Comparison of ENCODE assay signal across 31 cellular contexts in genomic region chr3:145849115-145849514, GRCh38.
"Had no signal": no experiment of that assay in that cellular context is flagged by ENCODE, and none has a peak within 500 bp of the region (broad histone marks: within the 10 kb centered on the region; RNA-seq: fewer than 3 reads in every experiment).

No MANE protein-coding gene starts in this region.

- H3K27ac ChIP-seq: body of pancreas, coronary artery, dorsolateral prefrontal cortex, foreskin keratinocyte, heart left ventricle, neutrophil, sigmoid colon, stomach, thyroid gland, upper lobe of left lung, vagina had no signal

- H3K27ac Mint-ChIP-seq: activated B cell treated with CpG ODN at 0.5 μM for 24 hours; activated CD8-positive, alpha-beta T cell treated with anti-CD3 and anti-CD28 coated beads for 36 hours; activated naive CD4-positive, alpha-beta T cell treated with anti-CD3 and anti-CD28 coated beads, Interleukin-2, amount 50 U/mL, for 72 hours; activated T-helper 17 cell treated with anti-CD3 and anti-CD28 coated beads, Interleukin-2, amount 50 U/mL, for 72 hours; natural killer cell treated with Interleukin-12 subunit alpha and Interleukin-12 subunit beta and Interleukin-15 and Interleukin-18, amount 100 ng/mL, for 72 hours; progenitor cell of endocrine pancreas; stimulated activated memory B cell treated with anti-CD40 and anti-IgM and Interleukin-4, amounts not matched to agents 10 μg/mL and 1 μg/mL and 100 μg/mL, for 72 hours had no signal

- H3K4me3 Mint-ChIP-seq: activated B cell treated with CpG ODN at 0.5 μM for 24 hours; activated CD8-positive, alpha-beta T cell treated with anti-CD3 and anti-CD28 coated beads for 36 hours; activated T-cell treated with anti-CD3 and anti-CD28 coated beads, Interleukin-2, amount 50 U/mL, for 4 hours; activated T-helper 17 cell treated with anti-CD3 and anti-CD28 coated beads, Interleukin-2, amount 50 U/mL, for 72 hours; natural killer cell treated with Interleukin-12 subunit alpha and Interleukin-12 subunit beta and Interleukin-15 and Interleukin-18, amount 100 ng/mL, for 72 hours; stimulated activated memory B cell treated with anti-CD40 and anti-IgM and Interleukin-4, amounts not matched to agents 10 μg/mL and 1 μg/mL and 100 μg/mL, for 72 hours had no signal

- ATAC-seq: activated CD8-positive, alpha-beta T cell treated with anti-CD3 and anti-CD28 coated beads for 36 hours; activated naive CD4-positive, alpha-beta T cell treated with anti-CD3 and anti-CD28 coated beads, Interleukin-2, amount 50 U/mL, for 72 hours; activated T-cell treated with anti-CD3 and anti-CD28 coated beads, Interleukin-2, amount 50 U/mL, for 4 hours; activated T-helper 17 cell treated with anti-CD3 and anti-CD28 coated beads, Interleukin-2, amount 50 U/mL, for 72 hours; body of pancreas; foreskin keratinocyte; heart left ventricle; left lobe of liver; mucosa of descending colon; natural killer cell treated with Interleukin-12 subunit alpha and Interleukin-12 subunit beta and Interleukin-15 and Interleukin-18, amount 100 ng/mL, for 72 hours; stimulated activated memory B cell treated with anti-CD40 and anti-IgM and Interleukin-4, amounts not matched to agents 10 μg/mL and 1 μg/mL and 100 μg/mL, for 72 hours had no signal

- H3K9me3 Mint-ChIP-seq: activated B cell treated with CpG ODN at 0.5 μM for 24 hours; stimulated activated memory B cell treated with anti-CD40 and anti-IgM and Interleukin-4, amounts not matched to agents 10 μg/mL and 1 μg/mL and 100 μg/mL, for 72 hours had no signal

- DNase-seq: activated B cell treated with CpG ODN at 0.5 μM for 24 hours; activated CD4-positive, alpha-beta T cell treated with anti-CD3 and anti-CD28 coated beads, Interleukin-2, amount 50 U/mL, for 1 hour; activated CD8-positive, alpha-beta T cell treated with anti-CD3 and anti-CD28 coated beads for 36 hours; activated T-cell treated with anti-CD3 and anti-CD28 coated beads, Interleukin-2, amount 50 U/mL, for 4 hours; aorta; body of pancreas; dorsolateral prefrontal cortex; effector memory CD4-positive, alpha-beta T cell; foreskin keratinocyte; heart left ventricle; kidney glomerular epithelial cell; mucosa of descending colon; sigmoid colon; small intestine; stimulated activated CD4-positive, alpha-beta T cell treated with anti-CD3 and anti-CD28 coated beads, Interleukin-1b, Interleukin-23, amount 100 ng/mL, for 48 hours; stimulated activated CD4-positive, alpha-beta T cell treated with anti-CD3 and anti-CD28 coated beads, Interleukin-4, amount 100 ng/mL, for 4 hours; stimulated activated CD8-positive, alpha-beta memory T cell treated with anti-CD3 and anti-CD28 coated beads, Interleukin-4, amount 100 ng/mL, for 48 hours; stomach; T-helper 2 cell; thyroid gland; upper lobe of left lung had no signal

- H3K27me3 Mint-ChIP-seq: activated B cell treated with CpG ODN at 0.5 μM for 24 hours; activated CD8-positive, alpha-beta T cell treated with anti-CD3 and anti-CD28 coated beads for 36 hours; activated T-helper 17 cell treated with anti-CD3 and anti-CD28 coated beads, Interleukin-2, amount 50 U/mL, for 72 hours; natural killer cell treated with Interleukin-12 subunit alpha and Interleukin-12 subunit beta and Interleukin-15 and Interleukin-18, amount 100 ng/mL, for 72 hours; progenitor cell of endocrine pancreas; stimulated activated memory B cell treated with anti-CD40 and anti-IgM and Interleukin-4, amounts not matched to agents 10 μg/mL and 1 μg/mL and 100 μg/mL, for 72 hours had no signal

- FAIRE-seq: small intestine had no signal

- H3K36me3 Mint-ChIP-seq: activated naive CD4-positive, alpha-beta T cell treated with anti-CD3 and anti-CD28 coated beads, Interleukin-2, amount 50 U/mL, for 72 hours; natural killer cell treated with Interleukin-12 subunit alpha and Interleukin-12 subunit beta and Interleukin-15 and Interleukin-18, amount 100 ng/mL, for 72 hours; stimulated activated memory B cell treated with anti-CD40 and anti-IgM and Interleukin-4, amounts not matched to agents 10 μg/mL and 1 μg/mL and 100 μg/mL, for 72 hours had no signal

- H3K36me3 ChIP-seq: heart left ventricle, neutrophil, sigmoid colon, stomach, thyroid gland, upper lobe of left lung, vagina had no signal

- H3K27me3 ChIP-seq: body of pancreas, dorsolateral prefrontal cortex, foreskin keratinocyte, heart left ventricle, neutrophil, sigmoid colon, stomach, thyroid gland, upper lobe of left lung, vagina had no signal

- H3K4me1 ChIP-seq: body of pancreas, foreskin keratinocyte, heart left ventricle, sigmoid colon, stomach, thyroid gland, upper lobe of left lung, vagina had no signal

- H3K4me1 Mint-ChIP-seq: activated B cell treated with CpG ODN at 0.5 μM for 24 hours; activated T-helper 17 cell treated with anti-CD3 and anti-CD28 coated beads, Interleukin-2, amount 50 U/mL, for 72 hours; stimulated activated memory B cell treated with anti-CD40 and anti-IgM and Interleukin-4, amounts not matched to agents 10 μg/mL and 1 μg/mL and 100 μg/mL, for 72 hours had no signal

- H3K4me3 ChIP-seq: body of pancreas, coronary artery, dorsolateral prefrontal cortex, heart left ventricle, lung, mucosa of descending colon, sigmoid colon, stomach, thyroid gland, upper lobe of left lung, vagina had no signal

- H3K9me3 ChIP-seq: body of pancreas, heart left ventricle, mucosa of descending colon, neutrophil, sigmoid colon, stomach, thyroid gland, upper lobe of left lung, vagina had no signal
